In the genomic region with DNA sequence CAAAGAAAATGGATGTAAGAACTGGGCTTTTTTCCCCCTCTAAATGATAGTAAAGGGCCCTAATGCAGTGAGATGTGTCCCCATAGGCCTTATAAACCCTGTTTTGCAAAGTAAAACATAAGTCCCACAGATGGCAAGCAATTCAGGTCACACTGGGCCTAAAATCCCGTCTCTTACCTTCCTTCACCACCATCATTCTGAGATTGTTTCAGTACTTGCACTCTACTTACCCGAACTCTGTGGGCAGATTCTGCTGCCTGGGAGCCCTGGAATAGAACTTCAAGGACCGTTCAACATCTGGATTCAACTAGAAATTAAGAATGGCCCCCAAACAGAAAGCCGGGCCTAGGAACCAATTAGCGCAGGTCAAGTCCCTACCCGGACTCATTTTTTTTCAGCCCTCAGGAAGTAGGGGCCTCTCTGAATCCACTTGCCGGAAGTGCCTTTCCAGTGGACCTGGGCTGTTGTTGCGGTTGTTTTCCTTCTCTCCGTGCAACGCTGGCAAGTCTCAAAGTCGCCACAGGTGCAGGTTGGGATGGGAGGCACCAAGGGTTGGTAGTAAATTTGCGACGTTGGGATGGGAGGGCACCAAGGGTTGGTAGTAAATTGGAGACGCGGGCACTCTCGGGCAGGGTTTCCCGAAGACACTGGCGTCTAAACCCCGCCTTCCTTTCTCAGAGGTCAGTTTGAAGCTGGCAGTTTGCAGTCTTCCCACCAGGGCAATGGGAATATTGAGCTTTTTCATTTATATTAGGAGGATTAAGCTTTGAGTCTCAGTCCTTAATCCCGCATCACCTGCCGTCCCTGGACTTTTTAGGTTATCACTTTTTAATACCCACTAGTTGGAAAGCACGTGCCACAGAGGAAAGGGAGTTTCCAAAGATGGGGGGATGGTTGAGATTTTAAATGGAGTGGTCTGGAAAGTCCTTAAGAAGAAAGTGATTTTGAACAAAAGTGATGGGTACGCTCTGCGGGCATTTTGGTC, we compare ENCODE assay signal across 1 cellular context.
TF ChIP-seq lines count a peak whose summit lies in the region.

A gene with protein sequence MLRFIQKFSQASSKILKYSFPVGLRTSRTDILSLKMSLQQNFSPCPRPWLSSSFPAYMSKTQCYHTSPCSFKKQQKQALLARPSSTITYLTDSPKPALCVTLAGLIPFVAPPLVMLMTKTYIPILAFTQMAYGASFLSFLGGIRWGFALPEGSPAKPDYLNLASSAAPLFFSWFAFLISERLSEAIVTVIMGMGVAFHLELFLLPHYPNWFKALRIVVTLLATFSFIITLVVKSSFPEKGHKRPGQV (plus strand): TSS at position 429 of the 985 bp plus-strand sequence. CDS start 2,888 bp downstream, outside the sequence.

TF ChIP-seq in HepG2, 621 proteins besides CTCF, POLR2A, EP300 and RAD21 (continued from another document and continues in another):
- TF ChIP-seq KDM4B (CRISPR knock-in tag; IDR thresholded peaks at IDR 0.05) (0 out of 2 replicates have a peak, but pooled peaks have one; percentile 27), ZNF180 (CRISPR knock-in tag; IDR thresholded peaks at IDR 0.05; ENCODE audit: borderline replicate concordance, low read depth) (no peak), KLF16 (CRISPR knock-in tag; IDR thresholded peaks at IDR 0.05) (peak in 1 of 2 experiments; percentile 45; a peak in 1 of 4 replicates), IRF2 (CRISPR knock-in tag; IDR thresholded peaks at IDR 0.05) (peak; percentile 77), ZSCAN21 (CRISPR knock-in tag; IDR thresholded peaks at IDR 0.05; ENCODE audit: borderline replicate concordance) (0 out of 2 replicates have a peak, but pooled peaks have one; percentile 36), MZF1 (CRISPR knock-in tag; IDR thresholded peaks at IDR 0.05; ENCODE audit: borderline replicate concordance) (no peak), FOSL2 (CRISPR knock-in tag; IDR thresholded peaks at IDR 0.05) (peak; percentile 41), FOXA3 (CRISPR knock-in tag; IDR thresholded peaks at IDR 0.05) (peak; percentile 49; the same call in 1 of the 2 replicates), ZNF782 (CRISPR knock-in tag; IDR thresholded peaks at IDR 0.05; ENCODE audit: borderline replicate concordance) (peak; percentile 60; the same call in 1 of the 2 replicates), RARG (CRISPR knock-in tag; IDR thresholded peaks at IDR 0.05; ENCODE audit: low read depth) (no peak), ZBTB20 (CRISPR knock-in tag; IDR thresholded peaks at IDR 0.05; ENCODE audit: borderline replicate concordance, low read depth) (no peak; the same call in 1 of the 2 replicates), PAX8 (CRISPR knock-in tag; IDR thresholded peaks at IDR 0.05; ENCODE audit: borderline replicate concordance) (no peak), U2AF1 (optimal IDR thresholded peaks at IDR 0.05; ENCODE audit: low read depth, low read length) (no peak), ZNF12 (CRISPR knock-in tag; IDR thresholded peaks at IDR 0.05) (no peak), ZNF552 (CRISPR knock-in tag; IDR thresholded peaks at IDR 0.05; ENCODE audit: borderline replicate concordance) (no peak), ETV5 (CRISPR knock-in tag; IDR thresholded peaks at IDR 0.05; ENCODE audit: borderline replicate concordance) (peak; percentile 54; the same call in 1 of the 2 replicates), CHCHD3 (CRISPR knock-in tag; IDR thresholded peaks at IDR 0.05) (no peak), ZNF232 (CRISPR knock-in tag; IDR thresholded peaks at IDR 0.05; ENCODE audit: borderline replicate concordance) (peak; percentile 40), KDM6A (CRISPR knock-in tag; IDR thresholded peaks at IDR 0.05; ENCODE audit: low read depth) (no peak), TOE1 (CRISPR knock-in tag; IDR thresholded peaks at IDR 0.05) (peak; percentile 58; the same call in 1 of the 2 replicates), FIP1L1 (IDR thresholded peaks at IDR 0.05; ENCODE audit: borderline replicate concordance, insufficient read depth, low read depth, low read length) (no peak), ZNF383 (CRISPR knock-in tag; IDR thresholded peaks at IDR 0.05; ENCODE audit: borderline replicate concordance) (no peak), HOXA3 (CRISPR knock-in tag; IDR thresholded peaks at IDR 0.05) (peak; percentile 87), MEIS2 (CRISPR knock-in tag; IDR thresholded peaks at IDR 0.05) (peak; percentile 77; the same call in 1 of the 2 replicates), SMARCE1 (IDR thresholded peaks at IDR 0.05; ENCODE audit: borderline replicate concordance) (no peak), PRMT3 (CRISPR knock-in tag; IDR thresholded peaks at IDR 0.05; ENCODE audit: borderline replicate concordance, low read depth) (no peak), GTF3A (CRISPR knock-in tag; conservative IDR thresholded peaks at IDR 0.05) (no peak), ZNF235 (CRISPR knock-in tag; IDR thresholded peaks at IDR 0.05; ENCODE audit: borderline replicate concordance) (no peak), NFYB (CRISPR knock-in tag; IDR thresholded peaks at IDR 0.05) (0 out of 2 replicates have a peak, but pooled peaks have one; percentile 14)
- TF ChIP-seq, protein P1, sequence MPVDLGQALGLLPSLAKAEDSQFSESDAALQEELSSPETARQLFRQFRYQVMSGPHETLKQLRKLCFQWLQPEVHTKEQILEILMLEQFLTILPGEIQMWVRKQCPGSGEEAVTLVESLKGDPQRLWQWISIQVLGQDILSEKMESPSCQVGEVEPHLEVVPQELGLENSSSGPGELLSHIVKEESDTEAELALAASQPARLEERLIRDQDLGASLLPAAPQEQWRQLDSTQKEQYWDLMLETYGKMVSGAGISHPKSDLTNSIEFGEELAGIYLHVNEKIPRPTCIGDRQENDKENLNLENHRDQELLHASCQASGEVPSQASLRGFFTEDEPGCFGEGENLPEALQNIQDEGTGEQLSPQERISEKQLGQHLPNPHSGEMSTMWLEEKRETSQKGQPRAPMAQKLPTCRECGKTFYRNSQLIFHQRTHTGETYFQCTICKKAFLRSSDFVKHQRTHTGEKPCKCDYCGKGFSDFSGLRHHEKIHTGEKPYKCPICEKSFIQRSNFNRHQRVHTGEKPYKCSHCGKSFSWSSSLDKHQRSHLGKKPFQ (CRISPR knock-in tag; IDR thresholded peaks at IDR 0.05; ENCODE audit: insufficient replicate concordance): no peak
- TF ChIP-seq, protein P2, sequence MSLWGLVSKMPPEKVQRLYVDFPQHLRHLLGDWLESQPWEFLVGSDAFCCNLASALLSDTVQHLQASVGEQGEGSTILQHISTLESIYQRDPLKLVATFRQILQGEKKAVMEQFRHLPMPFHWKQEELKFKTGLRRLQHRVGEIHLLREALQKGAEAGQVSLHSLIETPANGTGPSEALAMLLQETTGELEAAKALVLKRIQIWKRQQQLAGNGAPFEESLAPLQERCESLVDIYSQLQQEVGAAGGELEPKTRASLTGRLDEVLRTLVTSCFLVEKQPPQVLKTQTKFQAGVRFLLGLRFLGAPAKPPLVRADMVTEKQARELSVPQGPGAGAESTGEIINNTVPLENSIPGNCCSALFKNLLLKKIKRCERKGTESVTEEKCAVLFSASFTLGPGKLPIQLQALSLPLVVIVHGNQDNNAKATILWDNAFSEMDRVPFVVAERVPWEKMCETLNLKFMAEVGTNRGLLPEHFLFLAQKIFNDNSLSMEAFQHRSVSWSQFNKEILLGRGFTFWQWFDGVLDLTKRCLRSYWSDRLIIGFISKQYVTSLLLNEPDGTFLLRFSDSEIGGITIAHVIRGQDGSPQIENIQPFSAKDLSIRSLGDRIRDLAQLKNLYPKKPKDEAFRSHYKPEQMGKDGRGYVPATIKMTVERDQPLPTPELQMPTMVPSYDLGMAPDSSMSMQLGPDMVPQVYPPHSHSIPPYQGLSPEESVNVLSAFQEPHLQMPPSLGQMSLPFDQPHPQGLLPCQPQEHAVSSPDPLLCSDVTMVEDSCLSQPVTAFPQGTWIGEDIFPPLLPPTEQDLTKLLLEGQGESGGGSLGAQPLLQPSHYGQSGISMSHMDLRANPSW (CRISPR knock-in tag; IDR thresholded peaks at IDR 0.05; ENCODE audit: borderline replicate concordance): no peak
- TF ChIP-seq, protein P3, sequence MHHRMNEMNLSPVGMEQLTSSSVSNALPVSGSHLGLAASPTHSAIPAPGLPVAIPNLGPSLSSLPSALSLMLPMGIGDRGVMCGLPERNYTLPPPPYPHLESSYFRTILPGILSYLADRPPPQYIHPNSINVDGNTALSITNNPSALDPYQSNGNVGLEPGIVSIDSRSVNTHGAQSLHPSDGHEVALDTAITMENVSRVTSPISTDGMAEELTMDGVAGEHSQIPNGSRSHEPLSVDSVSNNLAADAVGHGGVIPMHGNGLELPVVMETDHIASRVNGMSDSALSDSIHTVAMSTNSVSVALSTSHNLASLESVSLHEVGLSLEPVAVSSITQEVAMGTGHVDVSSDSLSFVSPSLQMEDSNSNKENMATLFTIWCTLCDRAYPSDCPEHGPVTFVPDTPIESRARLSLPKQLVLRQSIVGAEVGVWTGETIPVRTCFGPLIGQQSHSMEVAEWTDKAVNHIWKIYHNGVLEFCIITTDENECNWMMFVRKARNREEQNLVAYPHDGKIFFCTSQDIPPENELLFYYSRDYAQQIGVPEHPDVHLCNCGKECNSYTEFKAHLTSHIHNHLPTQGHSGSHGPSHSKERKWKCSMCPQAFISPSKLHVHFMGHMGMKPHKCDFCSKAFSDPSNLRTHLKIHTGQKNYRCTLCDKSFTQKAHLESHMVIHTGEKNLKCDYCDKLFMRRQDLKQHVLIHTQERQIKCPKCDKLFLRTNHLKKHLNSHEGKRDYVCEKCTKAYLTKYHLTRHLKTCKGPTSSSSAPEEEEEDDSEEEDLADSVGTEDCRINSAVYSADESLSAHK (CRISPR knock-in tag; IDR thresholded peaks at IDR 0.05; ENCODE audit: borderline replicate concordance): no peak
- TF ChIP-seq, protein P4, sequence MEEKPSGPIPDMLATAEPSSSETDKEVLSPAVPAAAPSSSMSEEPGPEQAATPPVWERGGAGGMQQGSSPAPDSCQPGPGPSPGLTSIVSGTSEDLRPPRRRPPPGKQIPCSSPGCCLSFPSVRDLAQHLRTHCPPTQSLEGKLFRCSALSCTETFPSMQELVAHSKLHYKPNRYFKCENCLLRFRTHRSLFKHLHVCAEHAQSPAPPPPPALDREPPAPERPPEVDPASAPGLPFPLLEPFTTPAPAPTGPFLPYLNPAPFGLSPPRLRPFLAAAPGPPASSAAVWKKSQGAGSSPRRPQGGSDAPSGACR (CRISPR knock-in tag; IDR thresholded peaks at IDR 0.05): no peak; the same call in 1 of the 2 replicates
- TF ChIP-seq, protein P5, sequence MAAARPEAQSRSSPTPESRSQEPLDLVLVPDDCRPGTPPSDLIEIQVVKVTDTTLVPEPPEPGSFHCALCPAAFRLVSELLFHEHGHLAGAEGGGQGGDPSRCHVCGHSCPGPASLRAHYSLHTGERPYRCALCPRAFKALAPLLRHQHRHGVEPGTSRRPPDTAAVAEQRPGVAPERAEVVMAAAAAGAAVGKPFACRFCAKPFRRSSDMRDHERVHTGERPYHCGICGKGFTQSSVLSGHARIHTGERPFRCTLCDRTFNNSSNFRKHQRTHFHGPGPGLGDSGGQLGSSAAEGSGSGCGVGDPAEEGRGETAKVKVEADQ (CRISPR knock-in tag; IDR thresholded peaks at IDR 0.05; ENCODE audit: borderline replicate concordance): no peak; the same call in 1 of the 2 replicates
- TF ChIP-seq, protein P6, sequence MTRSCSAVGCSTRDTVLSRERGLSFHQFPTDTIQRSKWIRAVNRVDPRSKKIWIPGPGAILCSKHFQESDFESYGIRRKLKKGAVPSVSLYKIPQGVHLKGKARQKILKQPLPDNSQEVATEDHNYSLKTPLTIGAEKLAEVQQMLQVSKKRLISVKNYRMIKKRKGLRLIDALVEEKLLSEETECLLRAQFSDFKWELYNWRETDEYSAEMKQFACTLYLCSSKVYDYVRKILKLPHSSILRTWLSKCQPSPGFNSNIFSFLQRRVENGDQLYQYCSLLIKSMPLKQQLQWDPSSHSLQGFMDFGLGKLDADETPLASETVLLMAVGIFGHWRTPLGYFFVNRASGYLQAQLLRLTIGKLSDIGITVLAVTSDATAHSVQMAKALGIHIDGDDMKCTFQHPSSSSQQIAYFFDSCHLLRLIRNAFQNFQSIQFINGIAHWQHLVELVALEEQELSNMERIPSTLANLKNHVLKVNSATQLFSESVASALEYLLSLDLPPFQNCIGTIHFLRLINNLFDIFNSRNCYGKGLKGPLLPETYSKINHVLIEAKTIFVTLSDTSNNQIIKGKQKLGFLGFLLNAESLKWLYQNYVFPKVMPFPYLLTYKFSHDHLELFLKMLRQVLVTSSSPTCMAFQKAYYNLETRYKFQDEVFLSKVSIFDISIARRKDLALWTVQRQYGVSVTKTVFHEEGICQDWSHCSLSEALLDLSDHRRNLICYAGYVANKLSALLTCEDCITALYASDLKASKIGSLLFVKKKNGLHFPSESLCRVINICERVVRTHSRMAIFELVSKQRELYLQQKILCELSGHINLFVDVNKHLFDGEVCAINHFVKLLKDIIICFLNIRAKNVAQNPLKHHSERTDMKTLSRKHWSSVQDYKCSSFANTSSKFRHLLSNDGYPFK (CRISPR knock-in tag; IDR thresholded peaks at IDR 0.05; ENCODE audit: borderline replicate concordance): no peak
- TF ChIP-seq, protein P7, sequence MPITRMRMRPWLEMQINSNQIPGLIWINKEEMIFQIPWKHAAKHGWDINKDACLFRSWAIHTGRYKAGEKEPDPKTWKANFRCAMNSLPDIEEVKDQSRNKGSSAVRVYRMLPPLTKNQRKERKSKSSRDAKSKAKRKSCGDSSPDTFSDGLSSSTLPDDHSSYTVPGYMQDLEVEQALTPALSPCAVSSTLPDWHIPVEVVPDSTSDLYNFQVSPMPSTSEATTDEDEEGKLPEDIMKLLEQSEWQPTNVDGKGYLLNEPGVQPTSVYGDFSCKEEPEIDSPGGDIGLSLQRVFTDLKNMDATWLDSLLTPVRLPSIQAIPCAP (CRISPR knock-in tag; IDR thresholded peaks at IDR 0.05; ENCODE audit: low read depth): no peak
- TF ChIP-seq, protein P8, sequence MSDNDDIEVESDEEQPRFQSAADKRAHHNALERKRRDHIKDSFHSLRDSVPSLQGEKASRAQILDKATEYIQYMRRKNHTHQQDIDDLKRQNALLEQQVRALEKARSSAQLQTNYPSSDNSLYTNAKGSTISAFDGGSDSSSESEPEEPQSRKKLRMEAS (IDR thresholded peaks at IDR 0.05): peak; percentile 67
- TF ChIP-seq, protein P9, sequence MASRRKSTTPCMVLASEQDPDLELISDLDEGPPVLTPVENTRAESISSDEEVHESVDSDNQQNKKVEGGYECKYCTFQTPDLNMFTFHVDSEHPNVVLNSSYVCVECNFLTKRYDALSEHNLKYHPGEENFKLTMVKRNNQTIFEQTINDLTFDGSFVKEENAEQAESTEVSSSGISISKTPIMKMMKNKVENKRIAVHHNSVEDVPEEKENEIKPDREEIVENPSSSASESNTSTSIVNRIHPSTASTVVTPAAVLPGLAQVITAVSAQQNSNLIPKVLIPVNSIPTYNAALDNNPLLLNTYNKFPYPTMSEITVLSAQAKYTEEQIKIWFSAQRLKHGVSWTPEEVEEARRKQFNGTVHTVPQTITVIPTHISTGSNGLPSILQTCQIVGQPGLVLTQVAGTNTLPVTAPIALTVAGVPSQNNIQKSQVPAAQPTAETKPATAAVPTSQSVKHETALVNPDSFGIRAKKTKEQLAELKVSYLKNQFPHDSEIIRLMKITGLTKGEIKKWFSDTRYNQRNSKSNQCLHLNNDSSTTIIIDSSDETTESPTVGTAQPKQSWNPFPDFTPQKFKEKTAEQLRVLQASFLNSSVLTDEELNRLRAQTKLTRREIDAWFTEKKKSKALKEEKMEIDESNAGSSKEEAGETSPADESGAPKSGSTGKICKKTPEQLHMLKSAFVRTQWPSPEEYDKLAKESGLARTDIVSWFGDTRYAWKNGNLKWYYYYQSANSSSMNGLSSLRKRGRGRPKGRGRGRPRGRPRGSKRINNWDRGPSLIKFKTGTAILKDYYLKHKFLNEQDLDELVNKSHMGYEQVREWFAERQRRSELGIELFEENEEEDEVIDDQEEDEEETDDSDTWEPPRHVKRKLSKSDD (CRISPR knock-in tag; IDR thresholded peaks at IDR 0.05; ENCODE audit: low read depth): 0 out of 2 replicates have a peak, but pooled peaks have one; percentile 45
